ENCODE assay signal across 8 cellular contexts in the genomic region with DNA sequence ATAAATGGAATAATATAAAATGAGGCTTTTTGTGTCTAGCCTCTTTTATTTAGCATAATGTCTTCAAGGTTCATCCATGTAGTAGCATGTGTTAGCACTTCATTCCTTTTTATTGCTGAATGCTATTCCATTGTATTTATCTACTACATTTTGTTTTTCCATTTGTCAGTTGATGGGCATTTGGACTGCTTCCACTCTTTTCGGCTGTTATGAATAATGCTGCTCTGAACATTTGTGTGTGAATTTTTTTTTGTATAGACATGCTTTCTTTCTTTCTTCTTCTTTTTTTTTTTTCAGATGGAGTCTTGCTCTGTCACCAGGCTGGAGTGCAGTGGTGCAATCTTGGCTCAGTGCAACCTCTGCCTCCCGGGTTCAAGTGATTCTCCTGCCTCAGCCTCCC. TPM values are rescaled to one million over a fixed set of nuclear protein-coding genes. Genes with fewer than 3 reads are reported as not detected.
DNase-seq lines count a peak whose midpoint lies in the region; ATAC-seq and TF ChIP-seq lines count a peak whose summit lies in the region.
"Not testable (repeated sequence)": the region's sequence is repeated elsewhere in the genome, so short reads cannot be mapped to it uniquely, and the experiment has no call there.

No MANE protein-coding gene starts in this region.

- not testable (repeated sequence) for H3K9me3 ChIP-seq in Loucy (ENCODE audit: insufficient read depth, low read depth, low read length); breast epithelium; suprapubic skin

- WGBS in mesendoderm (ENCODE audit: extremely low coverage, insufficient coverage, low lambda C conversion rate) = no CpG with 5 or more reads among the region's 2 CpGs
- WGBS in suprapubic skin = 35% methylated on average over 2 of the region's 2 CpGs

- intact Hi-C loops in CD14-positive monocyte (cut with micrococcal nuclease); breast epithelium (cut with DNase I; ENCODE audit: low total_unique reads): not testable (repeated sequence)

- DNase-seq in CD14-positive monocyte (ENCODE audit: low spot score); activated T-cell treated with anti-CD3 and anti-CD28 coated beads, Interleukin-2, amount 50 U/mL, for 4 hours; breast epithelium (ENCODE audit: low spot score in 2 of 2); mesendoderm; suprapubic skin (ENCODE audit: low spot score in 2 of 2): not testable (repeated sequence)
- DNase-seq in fibroblast of pulmonary artery (ENCODE audit: low read depth) = peak; percentile 57

- not testable (repeated sequence) for H4K5ac ChIP-seq in mesendoderm (ENCODE audit: low read length)

- H3K4me3 ChIP-seq in Loucy (ENCODE audit: low read length, poor library complexity, severe bottlenecking); breast epithelium; fibroblast of pulmonary artery (replicated peaks; ENCODE audit: low read depth, low read length); mesendoderm (ENCODE audit: low read length); rectal smooth muscle tissue (ENCODE audit: low read length); suprapubic skin: not testable (repeated sequence)

- H3K27me3 ChIP-seq in Loucy (ENCODE audit: insufficient read depth, low read length, poor library complexity, severe bottlenecking); breast epithelium; mesendoderm (ENCODE audit: insufficient read depth, low read length, poor library complexity); rectal smooth muscle tissue (ENCODE audit: control insufficient read depth, insufficient read depth, low read length); suprapubic skin: not testable (repeated sequence)

- H3K4me3 Mint-ChIP-seq in CD14-positive monocyte = not testable (repeated sequence)
- H3K4me3 Mint-ChIP-seq in activated T-cell treated with anti-CD3 and anti-CD28 coated beads, Interleukin-2, amount 50 U/mL, for 4 hours = peak overlapping the region; percentile 37

- H3K23ac ChIP-seq in mesendoderm (ENCODE audit: low read length) = not testable (repeated sequence)

- peak overlapping the region; percentile 50 for H3K9ac ChIP-seq in Loucy (ENCODE audit: low read depth, low read length, poor library complexity, severe bottlenecking)
- not testable (repeated sequence) for H3K9ac ChIP-seq in mesendoderm (ENCODE audit: low read length); rectal smooth muscle tissue (ENCODE audit: low read length)

- H3K27ac ChIP-seq in breast epithelium = peak overlapping the region; percentile 30 to 88
- H3K27ac ChIP-seq in mesendoderm (ENCODE audit: low read depth, low read length) = not testable (repeated sequence)
- peak overlapping the region; percentile 94 for H3K27ac ChIP-seq in rectal smooth muscle tissue (ENCODE audit: low read depth, low read length)
- peak overlapping the region; percentile 82 for H3K27ac ChIP-seq in suprapubic skin

- not testable (repeated sequence) for H3K27me3 Mint-ChIP-seq in CD14-positive monocyte (ENCODE audit: low read depth in 3 of 3); activated T-cell treated with anti-CD3 and anti-CD28 coated beads, Interleukin-2, amount 50 U/mL, for 4 hours (ENCODE audit: low read depth)

- not testable (repeated sequence) for H2BK120ac ChIP-seq in mesendoderm (ENCODE audit: low read depth, low read length)

- peak overlapping the region; percentile 73 to 93 (median 91) for H3K27ac Mint-ChIP-seq in CD14-positive monocyte

- not testable (repeated sequence) for H3K9me3 Mint-ChIP-seq in CD14-positive monocyte; activated T-cell treated with anti-CD3 and anti-CD28 coated beads, Interleukin-2, amount 50 U/mL, for 4 hours

- H3K4ac ChIP-seq in mesendoderm (ENCODE audit: low read depth, low read length) = not testable (repeated sequence)

- peak overlapping the region; percentile 31 for H3K56ac ChIP-seq in mesendoderm (ENCODE audit: low read length)

- not testable (repeated sequence) for H4K8ac ChIP-seq in mesendoderm (ENCODE audit: low read depth, low read length)

- not testable (repeated sequence) for H2BK5ac ChIP-seq in mesendoderm (ENCODE audit: low read length)

- peaks cover 18 to 49% of the 10 kb centered on the region in 2 donors for H3K36me3 Mint-ChIP-seq in CD14-positive monocyte
- not testable (repeated sequence) for H3K36me3 Mint-ChIP-seq in activated T-cell treated with anti-CD3 and anti-CD28 coated beads, Interleukin-2, amount 50 U/mL, for 4 hours (ENCODE audit: insufficient read depth)

- peaks cover 80% of the 10 kb centered on the region for H3K4me1 Mint-ChIP-seq in CD14-positive monocyte
- peaks cover 62% of the 10 kb centered on the region for H3K4me1 Mint-ChIP-seq in activated T-cell treated with anti-CD3 and anti-CD28 coated beads, Interleukin-2, amount 50 U/mL, for 4 hours (ENCODE audit: low read depth)

- not testable (repeated sequence) for H3K36me3 ChIP-seq in Loucy (ENCODE audit: insufficient read depth, low read length); breast epithelium; mesendoderm (ENCODE audit: control insufficient read depth, insufficient read depth, low read length); rectal smooth muscle tissue (ENCODE audit: control insufficient read depth, insufficient read depth, low read length); suprapubic skin

- H3K18ac ChIP-seq in mesendoderm (ENCODE audit: low read length) = not testable (repeated sequence)

- H3K79me2 ChIP-seq in Loucy (ENCODE audit: insufficient read depth, low read length) = peaks cover 100% of the 10 kb centered on the region
- H3K79me2 ChIP-seq in mesendoderm (ENCODE audit: control insufficient read depth, insufficient read depth, low read length) = peaks cover 77% of the 10 kb centered on the region

- TF ChIP-seq POLR2A in breast epithelium (IDR thresholded peaks at IDR 0.05); suprapubic skin (IDR thresholded peaks at IDR 0.05): not testable (repeated sequence)

- not testable (repeated sequence) for H2AK5ac ChIP-seq in mesendoderm (ENCODE audit: low read length)

- not testable (repeated sequence) for TF ChIP-seq CTCF in CD14-positive monocyte (IDR thresholded peaks at IDR 0.05); Loucy (conservative IDR thresholded peaks at IDR 0.05; ENCODE audit: low read length); breast epithelium (IDR thresholded peaks at IDR 0.05); fibroblast of pulmonary artery (IDR thresholded peaks at IDR 0.05; ENCODE audit: low read length, missing control alignments); suprapubic skin (IDR thresholded peaks at IDR 0.05)

- H4K20me1 ChIP-seq in Loucy (ENCODE audit: insufficient read depth, low read length, poor library complexity, severe bottlenecking) = peaks cover 24% of the 10 kb centered on the region

- peaks cover 25% of the 10 kb centered on the region for H3K4me1 ChIP-seq in Loucy (ENCODE audit: insufficient read depth, low read length, poor library complexity, severe bottlenecking)
- peaks cover 6 to 30% of the 10 kb centered on the region in 2 donors for H3K4me1 ChIP-seq in breast epithelium
- H3K4me1 ChIP-seq in mesendoderm (ENCODE audit: control insufficient read depth, low read depth, low read length) = peaks cover 36% of the 10 kb centered on the region
- peaks cover 24% of the 10 kb centered on the region for H3K4me1 ChIP-seq in rectal smooth muscle tissue (ENCODE audit: control insufficient read depth, insufficient read depth, low read length)
- peaks cover 85% of the 10 kb centered on the region for H3K4me1 ChIP-seq in suprapubic skin

- not testable (repeated sequence) for H2AFZ ChIP-seq in Loucy (ENCODE audit: low read length)

- not testable (repeated sequence) for H2BK15ac ChIP-seq in mesendoderm (replicated peaks; ENCODE audit: low read depth)

- TF ChIP-seq EP300 in suprapubic skin (IDR thresholded peaks at IDR 0.05) = not testable (repeated sequence)

- not testable (repeated sequence) for H3F3A ChIP-seq in Loucy (ENCODE audit: low read depth)

- H3K4me2 ChIP-seq in Loucy (ENCODE audit: low read depth, low read length, poor library complexity, severe bottlenecking) = peak overlapping the region; percentile 80
- H3K4me2 ChIP-seq in mesendoderm (ENCODE audit: low read length) = not testable (repeated sequence)

- H3K9me2 ChIP-seq in Loucy (replicated peaks; ENCODE audit: low read depth, low read length) = not testable (repeated sequence)

- not testable (repeated sequence) for H3K79me1 ChIP-seq in mesendoderm (ENCODE audit: low read length)

- not testable (repeated sequence) for ATAC-seq in activated T-cell treated with anti-CD3 and anti-CD28 coated beads, Interleukin-2, amount 50 U/mL, for 4 hours

RNA-seq across cellular contexts. Expression of a gene that starts 50.6 kb away (rescaled TPM):
- polyA plus RNA-seq in CD14-positive monocyte = 100 to 1,000 TPM; 125 to 146 TPM
- total RNA-seq in activated T-cell treated with anti-CD3 and anti-CD28 coated beads, Interleukin-2, amount 50 U/mL, for 4 hours = 100 to 1,000 TPM; 147 to 169 (median 165) TPM
- 10 to 100 TPM; 51.2 to 63.4 (median 57.4) TPM for total RNA-seq in breast epithelium
- 114 TPM for polyA plus RNA-seq in mesendoderm (2013, experiment 1 of 2)
- polyA plus RNA-seq in mesendoderm (2013, experiment 2 of 2) = 114 TPM
- 100 to 1,000 TPM; 119 to 142 (median 141) TPM for total RNA-seq in suprapubic skin
